In the genomic region with DNA sequence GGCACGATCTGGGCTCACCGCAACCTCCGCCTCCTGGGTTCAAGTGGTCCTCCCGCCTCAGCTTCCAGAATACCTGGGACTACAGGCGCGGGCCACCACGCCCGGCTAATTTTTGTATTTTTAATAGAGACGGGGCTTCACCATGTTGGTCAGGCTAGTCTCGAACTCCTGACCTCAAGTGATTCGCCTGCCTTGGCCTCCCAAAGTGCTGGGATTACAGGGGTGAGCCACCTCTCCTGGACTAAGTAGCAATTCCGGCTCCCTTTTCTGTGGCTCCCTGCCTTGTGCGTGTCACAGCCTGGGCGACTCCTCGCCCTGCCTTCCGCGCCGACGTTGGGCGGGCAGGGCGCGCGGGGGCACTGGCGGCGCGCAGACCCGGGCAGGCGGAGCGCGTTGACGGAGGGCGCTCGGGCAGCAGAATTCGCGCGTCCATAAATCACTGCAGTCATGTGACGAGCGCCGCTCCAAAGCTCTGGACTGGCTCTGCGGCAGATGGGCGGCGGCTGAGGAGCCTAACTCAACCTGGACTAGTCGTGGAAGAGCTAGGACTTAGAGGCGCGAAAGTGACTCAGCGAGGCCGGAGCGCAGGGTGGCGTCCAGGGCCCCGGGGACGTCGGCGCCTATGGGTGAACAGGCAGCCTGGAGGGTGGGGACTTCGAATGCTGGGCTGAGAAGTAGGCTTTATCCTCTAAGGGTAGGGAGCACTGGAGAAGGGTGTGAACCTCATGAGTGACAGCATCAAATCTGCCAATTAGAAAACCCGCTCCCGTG, we compare ENCODE assay signal across 7 cellular contexts. TPM values are rescaled to one million over a fixed set of nuclear protein-coding genes. Genes with fewer than 3 reads are reported as not detected.
DNase-seq lines count a peak whose midpoint lies in the region; ATAC-seq and TF ChIP-seq lines count a peak whose summit lies in the region.

No MANE protein-coding gene starts in this region.

- H3K36me3 ChIP-seq in Panc1 (ENCODE audit: control insufficient read depth, insufficient read depth, low read length): no peaks in the 10 kb centered on the region; the same call in none of the 2 replicates

- H3K9me3 ChIP-seq in Panc1 (ENCODE audit: control insufficient read depth, insufficient read depth, low read depth, low read length): no peaks in the 10 kb centered on the region

- H3K27ac ChIP-seq in Panc1 (ENCODE audit: low read length): peak overlapping the region; percentile 70

- peak; percentile 95 for DNase-seq in ELF-1 (ENCODE audit: low read depth, low spot score)
- peak; percentile 75 for DNase-seq in Panc1 (ENCODE audit: low read depth, low spot score)
- DNase-seq in cardiac fibroblast (ENCODE audit: low read depth in 2 of 2): peak; percentile 88 to 93
- peak; percentile 99 for DNase-seq in kidney tubule cell (ENCODE audit: low spot score)
- peak in 2 of 3 experiments; percentile 19 to 32 for DNase-seq in stimulated activated CD4-positive, alpha-beta T cell treated with anti-CD3 and anti-CD28 coated beads, TNF-alpha, amount 100 ng/mL, for 4 hours (ENCODE audit: low read depth in 3 of 3)

- in situ Hi-C loops in Panc1 (cut with HindIII; ENCODE audit: low pct_unique_long_range_greater_than_20kb, low sequenced_read_pairs): no loop called here

- H3K4me1 ChIP-seq in Panc1 (ENCODE audit: control insufficient read depth, insufficient read depth, low read length): no peaks in the 10 kb centered on the region; the same call in 1 of the 2 replicates

- peak; percentile 84 for TF ChIP-seq CTCF in Panc1 (IDR thresholded peaks at IDR 0.05)
- TF ChIP-seq CTCF in cardiac fibroblast (IDR thresholded peaks at IDR 0.05; ENCODE audit: low read depth, low read length): no peak

- POLR2A ChIA-PET in Panc1 (lab: Charles Lee): interaction anchor here (0.7 kb wide), 1 partner anchor 71 kb away, joined by 5 read pairs; no protein-coding TSS in a partner anchor

- BruUV-seq in Panc1 (replicated peaks; lab: Mats Ljungman, UMichigan): no TSS peak

- CTCF ChIA-PET in Panc1 (lab: Charles Lee): interaction anchor here (0.6 kb wide), 1 partner anchor 29 kb away, joined by 3 read pairs; no protein-coding TSS in a partner anchor

- intact Hi-C loops in Panc1 (cut with micrococcal nuclease; ENCODE audit: unreplicated experiment): no loop called here

- no peaks in the 10 kb centered on the region for H3K27me3 ChIP-seq in Panc1 (ENCODE audit: control insufficient read depth, insufficient read depth, low read length)

- H3K4me3 ChIP-seq in Panc1 (ENCODE audit: low read depth in 2 of 2, low read length in 2 of 2): peak overlapping the region; percentile 67 to 68
- H3K4me3 ChIP-seq in cardiac fibroblast (replicated peaks in 1 of 2; ENCODE audit: low read depth in 2 of 2, low read length in 2 of 2): peak overlapping the region in 1 of 2 donors; percentile 83

- ATAC-seq in HG03521 (IDR thresholded peaks at IDR 0.05; ENCODE audit: unreplicated experiment): peak; percentile 42
- ATAC-seq in Panc1: peak; percentile 94
- ATAC-seq in GM18511 (IDR thresholded peaks at IDR 0.05; ENCODE audit: unreplicated experiment): no peak

RNA-seq across cellular contexts. Expression of gene CIZ1, which starts 1.4 kb away (rescaled TPM):
- total RNA-seq in Panc1 (2021; ENCODE audit: unreplicated experiment): 111 TPM
- 78.0 TPM for polyA plus RNA-seq in Panc1 (2012; ENCODE audit: insufficient read length)

RNA-seq across cellular contexts. Expression of gene DNM1, which starts 10.4 kb away (rescaled TPM):
- 18.7 TPM for total RNA-seq in Panc1 (2021; ENCODE audit: unreplicated experiment)
- polyA plus RNA-seq in Panc1 (2012; ENCODE audit: insufficient read length): 21.0 TPM

RNA-seq across cellular contexts. Expression of gene BBLN, which starts 32.7 kb away (rescaled TPM):
- total RNA-seq in Panc1 (2021; ENCODE audit: unreplicated experiment): 48.5 TPM
- polyA plus RNA-seq in Panc1 (2012; ENCODE audit: insufficient read length): 62.5 TPM

RNA-seq across cellular contexts. Expression of gene LCN2, which starts 43.5 kb away (rescaled TPM):
- total RNA-seq in Panc1 (2021; ENCODE audit: unreplicated experiment): 1.0 TPM
- polyA plus RNA-seq in Panc1 (2012; ENCODE audit: insufficient read length): not detected

Comparison
In these comparisons a context has a peak if more than half of its experiments do, and no peak if none do; other contexts are left out.
1. DNase-seq: peak in every context shown above with its lines; median percentile 99 in kidney tubule cell; 95 in ELF-1; 90 in cardiac fibroblast; 75 in Panc1; 26 in stimulated activated CD4-positive, alpha-beta T cell treated with anti-CD3 and anti-CD28 coated beads, TNF-alpha, amount 100 ng/mL, for 4 hours.